Comparison of ENCODE assay signal across 8 cellular contexts in genomic region chr2:3959372-3959771, GRCh38.
A peak's percentile ranks its signal among the peaks of the same experiment; 100 is the strongest.
DNase-seq lines count a peak whose midpoint lies in the region; ATAC-seq and TF ChIP-seq lines count a peak whose summit lies in the region.

No MANE protein-coding gene starts in this region.

- DNase-seq in BJ (ENCODE audit: low read depth) = no peak
- peak; percentile 77 for DNase-seq in NCI-H345 (lab: John Stamatoyannopoulos, UW)
- DNase-seq in chondrocyte (ENCODE audit: low spot score) = no peak
- DNase-seq in amygdala (lab: John Stamatoyannopoulos, UW) = no peak

- ATAC-seq in GM21786 (IDR thresholded peaks at IDR 0.05; ENCODE audit: unreplicated experiment) = peak; percentile 54
- no peak for ATAC-seq in GM21360 (IDR thresholded peaks at IDR 0.05; ENCODE audit: unreplicated experiment)
- ATAC-seq in HG03095 (IDR thresholded peaks at IDR 0.05; ENCODE audit: unreplicated experiment) = no peak

- TF ChIP-seq CTCF in BJ (IDR thresholded peaks at IDR 0.05; ENCODE audit: insufficient read depth, low read depth, low read length) (peak; percentile 64), chondrocyte (IDR thresholded peaks at IDR 0.05) (peak; percentile 93), nephron (IDR thresholded peaks at IDR 0.05; ENCODE audit: unreplicated experiment in 3 of 3) (peak; percentile 83 to 91 (median 88))

- no peaks in the 10 kb centered on the region for H3K36me3 Mint-ChIP-seq in chondrocyte (ENCODE audit: low read depth)
- H3K36me3 Mint-ChIP-seq in nephron (ENCODE audit: low read depth) = no peaks in the 10 kb centered on the region

- H3K4me1 Mint-ChIP-seq in chondrocyte (ENCODE audit: low read depth) = peaks cover 15% of the 10 kb centered on the region
- H3K4me1 Mint-ChIP-seq in nephron = peaks cover 12% of the 10 kb centered on the region

- H3K27ac Mint-ChIP-seq in chondrocyte (ENCODE audit: unreplicated experiment) = peak overlapping the region; percentile 76
- no peak overlapping the region for H3K27ac Mint-ChIP-seq in nephron

- H3K27me3 Mint-ChIP-seq in chondrocyte (ENCODE audit: low read depth) = no peaks in the 10 kb centered on the region
- H3K27me3 Mint-ChIP-seq in nephron (ENCODE audit: low read depth) = peaks cover 23% of the 10 kb centered on the region

- no peaks in the 10 kb centered on the region for H3K36me3 ChIP-seq in BJ (ENCODE audit: control insufficient read depth, insufficient read depth, low read length)

- POLR2A ChIA-PET in BJ (lab: Charles Lee) = no interaction called here

- CTCF ChIA-PET in BJ (lab: Yijun Ruan, JAX) = interaction anchor here (0.8 to 1.2 kb wide), 2 partner anchors 10 to 29 kb away, joined by 3 read pairs; no protein-coding TSS in a partner anchor

- no peaks in the 10 kb centered on the region for H3K27me3 ChIP-seq in BJ (ENCODE audit: control insufficient read depth, insufficient read depth, low read length)

- no peak overlapping the region for H3K4me3 ChIP-seq in BJ (ENCODE audit: low read depth, low read length)

- H3K4me3 Mint-ChIP-seq in chondrocyte (ENCODE audit: unreplicated experiment) (no peak overlapping the region), nephron (no peak overlapping the region)

- H3K9me3 Mint-ChIP-seq in chondrocyte (ENCODE audit: low read depth) = no peaks in the 10 kb centered on the region
- H3K9me3 Mint-ChIP-seq in nephron = no peaks in the 10 kb centered on the region
